ENCODE assay signal across 8 cellular contexts in genomic region chr1:246566808-246567154, GRCh38. TPM values are rescaled to one million over a fixed set of nuclear protein-coding genes. Genes with fewer than 3 reads are reported as not detected.
DNase-seq lines count a peak whose midpoint lies in the region; ATAC-seq and TF ChIP-seq lines count a peak whose summit lies in the region.

No MANE protein-coding gene starts in this region.

- H3K36me3 ChIP-seq in DND-41 (ENCODE audit: insufficient read depth, low read length) (peaks cover 10% of the 10 kb centered on the region), prostate gland (no peaks in the 10 kb centered on the region)

- no peaks in the 10 kb centered on the region for H3K27me3 Mint-ChIP-seq in activated T-cell treated with anti-CD3 and anti-CD28 coated beads, Interleukin-2, amount 50 U/mL, for 72 hours (ENCODE audit: low read depth)

- no peaks in the 10 kb centered on the region for H3K27me3 ChIP-seq in DND-41 (ENCODE audit: insufficient read depth, low read length, poor library complexity)
- no peaks in the 10 kb centered on the region for H3K27me3 ChIP-seq in prostate gland (replicated peaks; ENCODE audit: insufficient read depth)

- peak overlapping the region; percentile 78 for H3K27ac ChIP-seq in DND-41 (ENCODE audit: low read length)
- H3K27ac ChIP-seq in prostate gland = peak overlapping the region; percentile 92 to 94

- no peak for TF ChIP-seq POLR2A in prostate gland (IDR thresholded peaks at IDR 0.05)

- peaks cover 54% of the 10 kb centered on the region for H3K4me1 Mint-ChIP-seq in activated T-cell treated with anti-CD3 and anti-CD28 coated beads, Interleukin-2, amount 50 U/mL, for 72 hours (ENCODE audit: low read depth)

- H3K4me2 ChIP-seq in DND-41 (ENCODE audit: insufficient read depth, low read length) = peak overlapping the region; percentile 74

- H3K36me3 Mint-ChIP-seq in activated T-cell treated with anti-CD3 and anti-CD28 coated beads, Interleukin-2, amount 50 U/mL, for 72 hours (ENCODE audit: insufficient read depth in 2 of 2) = peaks cover 8 to 10% of the 10 kb centered on the region in 2 donors

- ATAC-seq in DND-41 (ENCODE audit: insufficient read depth, low read depth) (no peak; the same call in 2 of the 3 replicates), GM19372 (IDR thresholded peaks at IDR 0.05; ENCODE audit: low read depth, unreplicated experiment) (peak; percentile 21), HG03378 (IDR thresholded peaks at IDR 0.05; ENCODE audit: unreplicated experiment) (peak; percentile 2)
- ATAC-seq in activated T-cell treated with anti-CD3 and anti-CD28 coated beads, Interleukin-2, amount 50 U/mL, for 72 hours (replicated peaks in 1 of 2) = peak; percentile 6 to 10

- no peaks in the 10 kb centered on the region for H3K9me3 ChIP-seq in DND-41 (ENCODE audit: insufficient read depth, low read length, severe bottlenecking)
- no peaks in the 10 kb centered on the region for H3K9me3 ChIP-seq in prostate gland

- WGBS in prostate gland = under 1% methylated on average over 16 of the region's 16 CpGs

- TF ChIP-seq CTCF in DND-41 (IDR thresholded peaks at IDR 0.05; ENCODE audit: borderline replicate concordance, extremely low read depth, low read length, poor library complexity, severe bottlenecking) (no peak), prostate gland (IDR thresholded peaks at IDR 0.05) (no peak)

- H3K27ac Mint-ChIP-seq in activated T-cell treated with anti-CD3 and anti-CD28 coated beads, Interleukin-2, amount 50 U/mL, for 72 hours = peak overlapping the region; percentile 100

- H4K20me1 ChIP-seq in DND-41 (ENCODE audit: insufficient read depth, low read length) = peaks cover 10% of the 10 kb centered on the region; the same call in 1 of the 2 replicates

- peak overlapping the region; percentile 99 to 100 for H3K4me3 Mint-ChIP-seq in activated T-cell treated with anti-CD3 and anti-CD28 coated beads, Interleukin-2, amount 50 U/mL, for 72 hours

- H3K79me2 ChIP-seq in DND-41 (ENCODE audit: insufficient read depth, low read length) = peaks cover 81% of the 10 kb centered on the region

- DNase-seq in DND-41 = no peak
- DNase-seq in activated T-cell treated with anti-CD3 and anti-CD28 coated beads, Interleukin-2, amount 50 U/mL, for 72 hours = no peak
- DNase-seq in cardiac septum (ENCODE audit: low spot score) = peak; percentile 77
- DNase-seq in prostate gland (ENCODE audit: low spot score) = no peak
- DNase-seq in H4 (ENCODE audit: low spot score) = no peak
- DNase-seq in mucosa of gallbladder (ENCODE audit: low spot score) = no peak

- H2AFZ ChIP-seq in DND-41 (ENCODE audit: low read depth, low read length) = peak overlapping the region; percentile 90

- H3K4me1 ChIP-seq in DND-41 (ENCODE audit: insufficient read depth, low read length) (peaks cover 44% of the 10 kb centered on the region), prostate gland (replicated peaks) (no peaks in the 10 kb centered on the region)

- intact Hi-C loops in cardiac septum (cut with DNase I) = loop anchor here (2.0 to 10.0 kb wide), 5 partner anchors 42 to 158 kb away; partner anchors contain the start of genes SCCPDH and SMYD3
- intact Hi-C loops in prostate gland (cut with DNase I) = loop anchor here (5.0 to 10.0 kb wide), 2 partner anchors 78 to 121 kb away; no protein-coding TSS in a partner anchor

- H3K4me3 ChIP-seq in DND-41 (ENCODE audit: low read depth in 1 of 2, low read length in 2 of 2) = peak overlapping the region; percentile 78 to 79
- H3K4me3 ChIP-seq in prostate gland = peak overlapping the region; percentile 77 to 94

- H3K9ac ChIP-seq in DND-41 (ENCODE audit: low read depth, low read length) = peak overlapping the region; percentile 65

- peaks cover 0 to 3% of the 10 kb centered on the region in 2 donors for H3K9me3 Mint-ChIP-seq in activated T-cell treated with anti-CD3 and anti-CD28 coated beads, Interleukin-2, amount 50 U/mL, for 72 hours

RNA-seq across cellular contexts. Expression of gene CNST, which starts 0.5 kb away (rescaled TPM):
- total RNA-seq in activated T-cell treated with anti-CD3 and anti-CD28 coated beads, Interleukin-2, amount 50 U/mL, for 72 hours = 10 to 100 TPM; 28.0 to 30.4 TPM
- 10.9 TPM for total RNA-seq in cardiac septum
- total RNA-seq in prostate gland = 10 to 100 TPM; 19.4 to 52.6 TPM
- total RNA-seq in H4 (2014; rRNA removed; shearing (Covaris generic)) = 8.6 and 10.2 TPM in 2 replicates
- 29.6 TPM for total RNA-seq in mucosa of gallbladder

RNA-seq across cellular contexts. Expression of gene TFB2M, which starts 0.7 kb away (rescaled TPM):
- 10 to 100 TPM; 13.5 to 15.0 TPM for total RNA-seq in activated T-cell treated with anti-CD3 and anti-CD28 coated beads, Interleukin-2, amount 50 U/mL, for 72 hours
- total RNA-seq in cardiac septum (9.6 TPM), prostate gland (10 to 100 TPM; 10.3 to 15.1 TPM), mucosa of gallbladder (10.5 TPM)
- 23.2 and 26.3 TPM in 2 replicates for total RNA-seq in H4 (2014; rRNA removed; shearing (Covaris generic))

RNA-seq across cellular contexts. Expression of gene SMYD3, which starts 59.7 kb away (rescaled TPM):
- 10 to 100 TPM; 19.1 to 21.0 TPM for total RNA-seq in activated T-cell treated with anti-CD3 and anti-CD28 coated beads, Interleukin-2, amount 50 U/mL, for 72 hours
- total RNA-seq in cardiac septum (5.6 TPM), prostate gland (10 to 100 TPM; 19.8 to 23.9 TPM), mucosa of gallbladder (18.8 TPM)
- 47.4 and 52.8 TPM in 2 replicates for total RNA-seq in H4 (2014; rRNA removed; shearing (Covaris generic))
